Comparison of ENCODE assay signal across 8 cellular contexts in the genomic region with DNA sequence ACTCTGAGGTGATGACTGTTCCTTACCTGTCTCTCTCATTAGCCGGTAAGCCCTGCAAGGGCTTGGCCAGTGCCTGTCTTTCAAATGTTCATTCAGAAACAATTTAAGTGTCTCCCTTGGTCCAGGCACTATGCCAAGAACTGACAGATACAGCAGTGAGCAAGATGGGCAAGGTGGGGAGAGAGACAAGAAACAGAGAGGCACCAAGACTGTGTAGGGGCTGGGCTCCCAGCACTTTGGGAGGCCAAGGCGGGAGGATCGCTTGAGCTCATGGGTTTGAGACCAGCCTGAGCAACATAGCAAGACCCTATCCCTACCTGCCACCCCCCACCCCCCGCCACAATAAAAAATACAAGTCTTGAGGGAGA. TPM values are rescaled to one million over a fixed set of nuclear protein-coding genes. Genes with fewer than 3 reads are reported as not detected.
DNase-seq lines count a peak whose midpoint lies in the region; ATAC-seq and TF ChIP-seq lines count a peak whose summit lies in the region.

No MANE protein-coding gene starts in this region.

- no peak for TF ChIP-seq POLR2A in adrenal gland (IDR thresholded peaks at IDR 0.05)

- H3K9me3 ChIP-seq in ES-I3 (ENCODE audit: control insufficient read depth, insufficient read depth, low read length) (no peaks in the 10 kb centered on the region), adrenal gland (replicated peaks in 1 of 3) (no peaks in the 10 kb centered on the region), mucosa of rectum (ENCODE audit: control insufficient read depth in 2 of 2, low read length in 2 of 2) (no peaks in the 10 kb centered on the region)

- intact Hi-C loops in adrenal gland (cut with DNase I) = loop anchor here in 1 of 2 donors (5.0 kb wide), 1 partner anchor 37 kb away; no protein-coding TSS in a partner anchor

- H3K36me3 ChIP-seq in ES-I3 (ENCODE audit: insufficient read depth, low read length) = no peaks in the 10 kb centered on the region
- H3K36me3 ChIP-seq in adrenal gland (replicated peaks in 1 of 2) = no peaks in the 10 kb centered on the region
- H3K36me3 ChIP-seq in mucosa of rectum (ENCODE audit: control insufficient read depth in 2 of 2, insufficient read depth in 2 of 2, low read length in 2 of 2) = no peaks in the 10 kb centered on the region

- ATAC-seq in GM21528 (IDR thresholded peaks at IDR 0.05; ENCODE audit: low FRiP score, unreplicated experiment) = no peak

- H3K4me3 ChIP-seq in adrenal gland (no peak overlapping the region), mucosa of rectum (ENCODE audit: low read length in 2 of 2) (peak overlapping the region in 1 of 2 donors; percentile 64)

- 79 to 87% (median 81%) methylated on average over 4 of the region's 4 CpGs for WGBS in adrenal gland, 4 donors

- H3K27ac ChIP-seq in adrenal gland (peak overlapping the region in 3 of 5 donors; percentile 51 to 88 (median 57)), mucosa of rectum (ENCODE audit: low read depth in 2 of 2, low read length in 2 of 2) (peak overlapping the region; percentile 77 to 82)

- no peak for TF ChIP-seq CTCF in adrenal gland (IDR thresholded peaks at IDR 0.05)

- peak overlapping the region; percentile 66; the same call in 1 of the 2 replicates for H3K9ac ChIP-seq in ES-I3 (ENCODE audit: low read depth, low read length)
- peak overlapping the region in 1 of 2 donors; percentile 73 for H3K9ac ChIP-seq in mucosa of rectum (ENCODE audit: low read depth in 1 of 2, low read length in 2 of 2)

- DNase-seq in LHCN-M2 (ENCODE audit: low read depth) = peak; percentile 19
- peak; percentile 37 to 64 (median 46) for DNase-seq in adrenal gland
- no peak for DNase-seq in foreskin melanocyte
- no peak for DNase-seq in NCI-H2107 treated with DMSO at 0.1 percent for 48 hours (lab: John Stamatoyannopoulos, UW; ENCODE audit: unreplicated experiment)
- DNase-seq in NOMO-1 treated with dmso at 0.1 percent for 144 hours (lab: John Stamatoyannopoulos, UW; ENCODE audit: unreplicated experiment) = no peak

- H3K4me1 ChIP-seq in ES-I3 (ENCODE audit: insufficient read depth, low read length) = no peaks in the 10 kb centered on the region; the same call in 1 of the 2 replicates
- peaks cover 19 to 27% of the 10 kb centered on the region in 2 donors for H3K4me1 ChIP-seq in adrenal gland (replicated peaks in 1 of 2)
- peaks cover 0 to 5% of the 10 kb centered on the region in 2 donors for H3K4me1 ChIP-seq in mucosa of rectum (ENCODE audit: control insufficient read depth in 2 of 2, insufficient read depth in 2 of 2, low read length in 2 of 2)

- H3K27me3 ChIP-seq in adrenal gland (no peaks in the 10 kb centered on the region), mucosa of rectum (ENCODE audit: control insufficient read depth in 2 of 2, insufficient read depth in 2 of 2, low read length in 2 of 2) (no peaks in the 10 kb centered on the region)

RNA-seq across cellular contexts. Expression of gene CCNE1, which starts 1.3 kb away (rescaled TPM):
- total RNA-seq in LHCN-M2 (2014; rRNA removed) (17.1 and 19.4 TPM in 2 replicates), adrenal gland (1 to 10 TPM; 3.0 to 10.0 (median 7.0) TPM)
- 6.8 TPM for polyA plus RNA-seq in LHCN-M2 (2012)
- polyA plus RNA-seq in adrenal gland = 10 to 100 TPM in 1 of 3 donors, 1 to 10 TPM in 2; 8.5 to 10.8 (median 9.5) TPM

Comparison
In these comparisons a context has a peak if more than half of its experiments do, and no peak if none do; other contexts are left out.
1. DNase-seq: peak in LHCN-M2 (single experiment) and adrenal gland (7 of 7); none in foreskin melanocyte (single experiment), NCI-H2107 treated with DMSO at 0.1 percent for 48 hours (single experiment) and NOMO-1 treated with dmso at 0.1 percent for 144 hours (single experiment).